ENCODE assay signal across 25 cellular contexts in genomic region chr15:57033715-57034439, GRCh38.
DNase-seq lines count a peak whose midpoint lies in the region; ATAC-seq, FAIRE-seq and TF ChIP-seq lines count a peak whose summit lies in the region.
"Had no signal": no experiment of that assay in that cellular context is flagged by ENCODE, and none has a peak within 500 bp of the region (broad histone marks: within the 10 kb centered on the region; RNA-seq: fewer than 3 reads in every experiment).

No MANE protein-coding gene starts in this region.

- no peaks in the 10 kb centered on the region for H3K36me3 ChIP-seq in bronchial epithelial cell (ENCODE audit: control insufficient read depth, insufficient read depth, low read length)
- H3K36me3 ChIP-seq in skeletal muscle satellite cell (ENCODE audit: insufficient read depth, low read length) = no peaks in the 10 kb centered on the region
- H3K36me3 ChIP-seq in PC-9 (ENCODE audit: low read depth) = no peaks in the 10 kb centered on the region
- no peaks in the 10 kb centered on the region for H3K36me3 ChIP-seq in naive thymus-derived CD4-positive, alpha-beta T cell (ENCODE audit: control insufficient read depth in 2 of 3, insufficient read depth in 3 of 3, low read length in 3 of 3)
- H3K36me3 ChIP-seq: colonic mucosa, gastroesophageal sphincter, tibial nerve had no signal

- H2AFZ ChIP-seq in PC-9 = no peak overlapping the region
- H2AFZ ChIP-seq: GM23248 had no signal

- H3K27me3 Mint-ChIP-seq in stimulated activated memory B cell treated with anti-CD40 and anti-IgM and Interleukin-4, amounts not matched to agents 10 μg/mL and 1 μg/mL and 100 μg/mL, for 72 hours = no peaks in the 10 kb centered on the region
- H3K27me3 Mint-ChIP-seq in naive thymus-derived CD4-positive, alpha-beta T cell = no peaks in the 10 kb centered on the region
- H3K27me3 Mint-ChIP-seq: activated naive CD8-positive, alpha-beta T cell treated with anti-CD3 and anti-CD28 coated beads, Interleukin-2, amount 50 U/mL, for 24 hours; CD8-positive, alpha-beta memory T cell; memory B cell had no signal

- no peak overlapping the region for H3K27ac ChIP-seq in PC-9
- H3K27ac ChIP-seq in naive thymus-derived CD4-positive, alpha-beta T cell (ENCODE audit: low read depth, low read length) = no peak overlapping the region
- H3K27ac ChIP-seq: body of pancreas, colonic mucosa, gastroesophageal sphincter, GM23248, tibial nerve had no signal

- CTCF ChIA-PET in PC-9 (lab: Charles Lee) = no interaction called here
- CTCF ChIA-PET in naive thymus-derived CD4-positive, alpha-beta T cell (lab: Charles Lee) = interaction anchor here (0.6 kb wide), 1 partner anchor 28 kb away, joined by 3 read pairs; no protein-coding TSS in a partner anchor

- no peak overlapping the region for H3K27ac Mint-ChIP-seq in stimulated activated memory B cell treated with anti-CD40 and anti-IgM and Interleukin-4, amounts not matched to agents 10 μg/mL and 1 μg/mL and 100 μg/mL, for 72 hours
- peak overlapping the region in 1 of 9 donors; percentile 47 for H3K27ac Mint-ChIP-seq in naive thymus-derived CD4-positive, alpha-beta T cell
- H3K27ac Mint-ChIP-seq: activated naive CD8-positive, alpha-beta T cell treated with anti-CD3 and anti-CD28 coated beads, Interleukin-2, amount 50 U/mL, for 24 hours; activated T-helper 2 cell treated with anti-CD3 and anti-CD28 coated beads, Interferon-gamma antibody, Interleukin-2, Interleukin-4, amounts not matched to agents 10 μg/mL and 5 μg/mL and 100 μg/mL, durations not matched to agents 14 hours and 24 hours and 36 hours; memory B cell had no signal

- POLR2A ChIA-PET in PC-9 (lab: Charles Lee; ENCODE audit: unreplicated experiment) = no interaction called here
- POLR2A ChIA-PET in naive thymus-derived CD4-positive, alpha-beta T cell (lab: Charles Lee) = interaction anchor here (0.9 kb wide), 1 partner anchor 21 kb away, joined by 3 read pairs; no protein-coding TSS in a partner anchor

- no peaks in the 10 kb centered on the region for H4K20me1 ChIP-seq in PC-9 (ENCODE audit: insufficient read depth)

- no TSS peak for BruUV-seq in PC-9 (replicated peaks; lab: Mats Ljungman, UMichigan)

- H3K4me1 ChIP-seq in skeletal muscle satellite cell (ENCODE audit: control insufficient read depth, insufficient read depth, low read length) (peaks cover 21% of the 10 kb centered on the region), PC-9 (replicated peaks; ENCODE audit: insufficient read depth) (no peaks in the 10 kb centered on the region)
- peaks cover 10 to 19% of the 10 kb centered on the region in 2 donors for H3K4me1 ChIP-seq in naive thymus-derived CD4-positive, alpha-beta T cell (ENCODE audit: control insufficient read depth in 2 of 2, insufficient read depth in 2 of 2, low read length in 2 of 2)
- H3K4me1 ChIP-seq: colonic mucosa had no signal

- peaks cover 16% of the 10 kb centered on the region; the same call in 1 of the 2 replicates for H3K79me2 ChIP-seq in PC-9 (ENCODE audit: low read depth)

- H3K4me2 ChIP-seq in skeletal muscle satellite cell (ENCODE audit: low read length) = peak overlapping the region; percentile 34
- H3K4me2 ChIP-seq in PC-9 = no peak overlapping the region

- H3K9me3 ChIP-seq in skeletal muscle satellite cell (replicated peaks; ENCODE audit: low read length) (no peaks in the 10 kb centered on the region), PC-9 (ENCODE audit: insufficient read depth, low read depth) (no peaks in the 10 kb centered on the region)
- H3K9me3 ChIP-seq in naive thymus-derived CD4-positive, alpha-beta T cell (ENCODE audit: control insufficient read depth in 2 of 3, low read length in 3 of 3) = no peaks in the 10 kb centered on the region
- H3K9me3 ChIP-seq: body of pancreas, colonic mucosa, gastroesophageal sphincter, tibial nerve had no signal

- no peaks in the 10 kb centered on the region for H3K9me2 ChIP-seq in PC-9 (ENCODE audit: insufficient read depth)

- peaks cover 79% of the 10 kb centered on the region for H3K4me1 Mint-ChIP-seq in stimulated activated memory B cell treated with anti-CD40 and anti-IgM and Interleukin-4, amounts not matched to agents 10 μg/mL and 1 μg/mL and 100 μg/mL, for 72 hours
- H3K4me1 Mint-ChIP-seq in naive thymus-derived CD4-positive, alpha-beta T cell = peaks cover 29 to 88% (median 77%) of the 10 kb centered on the region in 7 donors

- DNase-seq in NCI-H2029 (lab: John Stamatoyannopoulos, UW) (peak; percentile 19), NCI-H2029 treated with DMSO at 0.1 percent for 48 hours (lab: John Stamatoyannopoulos, UW) (no peak), NCI-H345 (lab: John Stamatoyannopoulos, UW) (peak; percentile 33), bronchial epithelial cell (ENCODE audit: low read depth) (peak; percentile 39), PC-9 (no peak)
- DNase-seq in naive thymus-derived CD4-positive, alpha-beta T cell = no peak
- DNase-seq: 8988T; activated CD4-positive, alpha-beta T cell treated with anti-CD3 and anti-CD28 coated beads, Interleukin-2, amount 50 U/mL, for 1 hour; activated CD8-positive, alpha-beta memory T cell treated with anti-CD3 and anti-CD28 coated beads, Interleukin-2, amount 50 U/mL, for 48 hours; activated naive CD8-positive, alpha-beta T cell treated with anti-CD3 and anti-CD28 coated beads, Interleukin-2, amount 50 U/mL, for 24 hours; body of pancreas; CD8-positive, alpha-beta memory T cell; colonic mucosa; GM23248; NCI-H446; RPMI8226; stimulated activated CD4-positive, alpha-beta T cell treated with anti-CD3 and anti-CD28 coated beads, Interleukin-4, amount 100 ng/mL, for 1 hour; stimulated activated naive CD4-positive, alpha-beta T cell treated with Interleukin-2 at 50 U/mL for 16 hours had no signal

- H3K36me3 Mint-ChIP-seq in stimulated activated memory B cell treated with anti-CD40 and anti-IgM and Interleukin-4, amounts not matched to agents 10 μg/mL and 1 μg/mL and 100 μg/mL, for 72 hours = peaks cover 12% of the 10 kb centered on the region
- peaks cover 0 to 12% (median 0%) of the 10 kb centered on the region in 5 donors for H3K36me3 Mint-ChIP-seq in naive thymus-derived CD4-positive, alpha-beta T cell

- TF ChIP-seq CTCF in bronchial epithelial cell (IDR thresholded peaks at IDR 0.05; ENCODE audit: insufficient read depth, low read length, severe bottlenecking) (no peak), PC-9 (conservative IDR thresholded peaks at IDR 0.05) (no peak)

- ATAC-seq in stimulated activated memory B cell treated with anti-CD40 and anti-IgM and Interleukin-4, amounts not matched to agents 10 μg/mL and 1 μg/mL and 100 μg/mL, for 72 hours = no peak
- no peak for ATAC-seq in naive thymus-derived CD4-positive, alpha-beta T cell
- ATAC-seq: activated naive CD8-positive, alpha-beta T cell treated with anti-CD3 and anti-CD28 coated beads, Interleukin-2, amount 50 U/mL, for 24 hours; body of pancreas; gastroesophageal sphincter; SK-N-SH treated with all-trans-retinoic acid at 6 μM for 48 hours had no signal

- no peaks in the 10 kb centered on the region for H3K27me3 ChIP-seq in bronchial epithelial cell (ENCODE audit: control insufficient read depth, insufficient read depth, low read length)
- no peaks in the 10 kb centered on the region for H3K27me3 ChIP-seq in skeletal muscle satellite cell (ENCODE audit: control insufficient read depth, insufficient read depth, low read length)
- H3K27me3 ChIP-seq in PC-9 (ENCODE audit: insufficient read depth, low read depth) = no peaks in the 10 kb centered on the region
- no peaks in the 10 kb centered on the region for H3K27me3 ChIP-seq in naive thymus-derived CD4-positive, alpha-beta T cell (ENCODE audit: control insufficient read depth in 2 of 2, insufficient read depth in 2 of 2, low read length in 2 of 2)
- H3K27me3 ChIP-seq: body of pancreas, colonic mucosa, gastroesophageal sphincter, tibial nerve had no signal

- no peak overlapping the region for H3K4me3 Mint-ChIP-seq in stimulated activated memory B cell treated with anti-CD40 and anti-IgM and Interleukin-4, amounts not matched to agents 10 μg/mL and 1 μg/mL and 100 μg/mL, for 72 hours
- no peak overlapping the region for H3K4me3 Mint-ChIP-seq in naive thymus-derived CD4-positive, alpha-beta T cell
- H3K4me3 Mint-ChIP-seq: activated naive CD8-positive, alpha-beta T cell treated with anti-CD3 and anti-CD28 coated beads, Interleukin-2, amount 50 U/mL, for 24 hours; CD8-positive, alpha-beta memory T cell; memory B cell had no signal

- no peaks in the 10 kb centered on the region for H3K9me3 Mint-ChIP-seq in stimulated activated memory B cell treated with anti-CD40 and anti-IgM and Interleukin-4, amounts not matched to agents 10 μg/mL and 1 μg/mL and 100 μg/mL, for 72 hours
- H3K9me3 Mint-ChIP-seq in naive thymus-derived CD4-positive, alpha-beta T cell = no peaks in the 10 kb centered on the region
- H3K9me3 Mint-ChIP-seq: activated T-helper 2 cell treated with anti-CD3 and anti-CD28 coated beads, Interferon-gamma antibody, Interleukin-2, Interleukin-4, amounts not matched to agents 10 μg/mL and 5 μg/mL and 100 μg/mL, durations not matched to agents 14 hours and 24 hours and 36 hours; CD8-positive, alpha-beta memory T cell; memory B cell had no signal

- no peak for FAIRE-seq in bronchial epithelial cell (lab: Jason Lieb, UNC)

- H3K4me3 ChIP-seq in bronchial epithelial cell (ENCODE audit: low read depth, low read length) (no peak overlapping the region), skeletal muscle satellite cell (ENCODE audit: low read length) (no peak overlapping the region), PC-9 (no peak overlapping the region)
- no peak overlapping the region for H3K4me3 ChIP-seq in naive thymus-derived CD4-positive, alpha-beta T cell (ENCODE audit: low read length)
- H3K4me3 ChIP-seq: body of pancreas, colonic mucosa, gastroesophageal sphincter, GM23248, tibial nerve had no signal

- H3F3A ChIP-seq in PC-9 (ENCODE audit: insufficient read depth, low read depth) = no peaks in the 10 kb centered on the region

- no peak overlapping the region for H3K9ac ChIP-seq in skeletal muscle satellite cell (ENCODE audit: low read depth, low read length)
- H3K9ac ChIP-seq: GM23248 had no signal

- intact Hi-C loops in PC-9 (cut with micrococcal nuclease; ENCODE audit: unreplicated experiment) = no loop called here
- intact Hi-C loops in naive thymus-derived CD4-positive, alpha-beta T cell (cut with micrococcal nuclease) = no loop called here

Comparison
In these comparisons a context has a peak if more than half of its experiments do, and no peak if none do; other contexts are left out.
1. DNase-seq: peak in NCI-H2029 (single experiment), NCI-H345 (single experiment) and bronchial epithelial cell (single experiment); none in NCI-H2029 treated with DMSO at 0.1 percent for 48 hours (single experiment), PC-9 (0 of 2) and naive thymus-derived CD4-positive, alpha-beta T cell (0 of 9).